In the genomic region with DNA sequence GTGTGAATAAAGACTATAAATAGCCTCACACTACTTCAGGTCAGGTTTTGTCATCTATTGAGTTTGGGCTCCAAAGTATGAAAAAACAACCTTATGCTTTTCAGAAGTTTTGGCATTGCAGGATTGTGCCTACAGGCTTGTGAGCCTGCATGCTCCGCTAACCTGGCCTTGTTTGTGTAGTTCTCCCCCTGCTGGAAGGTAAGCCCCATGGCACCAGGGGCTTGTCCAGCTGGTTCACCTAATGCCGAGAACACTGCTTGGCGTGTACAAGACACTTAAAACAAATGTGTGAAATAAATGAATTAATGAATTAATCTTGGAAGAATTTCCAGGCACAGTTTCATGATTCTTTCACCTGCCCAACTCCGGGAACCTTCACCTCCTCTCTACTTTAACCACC, we compare ENCODE assay signal across 7 cellular contexts. TPM values are rescaled to one million over a fixed set of nuclear protein-coding genes. Genes with fewer than 3 reads are reported as not detected.
DNase-seq lines count a peak whose midpoint lies in the region; ATAC-seq and TF ChIP-seq lines count a peak whose summit lies in the region.

No MANE protein-coding gene starts in this region.

- H3K27ac Mint-ChIP-seq in T-cell: no peak overlapping the region

- no peaks in the 10 kb centered on the region for H3K9me3 Mint-ChIP-seq in T-cell

- peaks cover 7% of the 10 kb centered on the region for H3K36me3 Mint-ChIP-seq in T-cell

- CTCF ChIA-PET in T-cell (lab: Charles Lee): interaction anchor here (0.6 to 2.5 kb wide), 9 partner anchors 10 to 366 kb away, joined by 3 to 11 read pairs (median 4); partner anchors contain the start of genes RIBC1 (in 1 of the 2) and SMC1A (in 1 of the 2)

- H2AFZ ChIP-seq in hepatocyte: no peak overlapping the region

- no peak overlapping the region for H3K27ac ChIP-seq in adrenal gland
- H3K27ac ChIP-seq in hepatocyte: no peak overlapping the region

- no peaks in the 10 kb centered on the region for H3K9me2 ChIP-seq in hepatocyte (replicated peaks; ENCODE audit: insufficient read depth)

- 5 to 8% (median 6%) methylated on average over 3 to 4 of the region's 4 CpGs for WGBS in adrenal gland, 4 donors
- 50% methylated on average over 4 of the region's 4 CpGs for WGBS in hepatocyte (ENCODE audit: low lambda C conversion rate, missing lambda C conversion rate)

- H3K4me3 Mint-ChIP-seq in T-cell: no peak overlapping the region

- DNase-seq in NCI-H1105 treated with DMSO at 0.1 percent for 48 hours (lab: John Stamatoyannopoulos, UW) (peak; percentile 56), T-cell (peak; percentile 22 to 73 (median 47)), adrenal gland (peak; percentile 65 to 79 (median 71)), hepatocyte (ENCODE audit: low spot score) (peak; percentile 71)
- DNase-seq in stimulated activated CD4-positive, alpha-beta T cell treated with anti-CD3 and anti-CD28 coated beads, Interleukin-15, amount 100 ng/mL, for 1 hour (ENCODE audit: low read depth in 1 of 2, low spot score in 1 of 2): peak; percentile 17 to 27

- ATAC-seq in HG02588 (IDR thresholded peaks at IDR 0.05; ENCODE audit: unreplicated experiment) (peak; percentile 58), T-cell (replicated peaks in 1 of 4) (peak; percentile 62 to 72 (median 68))

- H4K20me1 ChIP-seq in hepatocyte (ENCODE audit: insufficient read depth, poor library complexity, severe bottlenecking): no peaks in the 10 kb centered on the region

- H3K4me1 Mint-ChIP-seq in T-cell: peaks cover 20 to 30% (median 28%) of the 10 kb centered on the region in 3 donors

- H3K36me3 ChIP-seq in adrenal gland (replicated peaks in 1 of 2) (peaks cover 0 to 14% of the 10 kb centered on the region in 2 donors), hepatocyte (replicated peaks; ENCODE audit: insufficient read depth, low read depth) (no peaks in the 10 kb centered on the region)

- TF ChIP-seq CTCF in GM12873 (IDR thresholded peaks at IDR 0.05; ENCODE audit: insufficient read depth, low read depth, low read length, missing control alignments) (peak; percentile 93), adrenal gland (IDR thresholded peaks at IDR 0.05) (peak; percentile 55 to 84 (median 78)), hepatocyte (IDR thresholded peaks at IDR 0.05; ENCODE audit: poor library complexity) (peak; percentile 60)

- H3K4me1 ChIP-seq in adrenal gland (replicated peaks in 1 of 2) (peaks cover under 1 to 15% of the 10 kb centered on the region in 2 donors), hepatocyte (ENCODE audit: insufficient read depth) (peaks cover 2% of the 10 kb centered on the region)

- H3K27me3 Mint-ChIP-seq in T-cell: peaks cover 5 to 26% of the 10 kb centered on the region in 2 donors

- POLR2A ChIA-PET in T-cell (lab: Charles Lee): interaction anchor here in 1 of 2 donors (1.5 kb wide), 1 partner anchor 13 kb away, joined by 3 read pairs; the partner anchor contains the start of genes RIBC1 and SMC1A

- H3K4me3 ChIP-seq in adrenal gland: no peak overlapping the region
- no peak overlapping the region for H3K4me3 ChIP-seq in hepatocyte

- intact Hi-C loops in adrenal gland (cut with DNase I): no loop called here

- H3K27me3 ChIP-seq in adrenal gland: no peaks in the 10 kb centered on the region
- H3K27me3 ChIP-seq in hepatocyte: no peaks in the 10 kb centered on the region

- H3K79me2 ChIP-seq in hepatocyte: peaks cover 10% of the 10 kb centered on the region

- H3K9me3 ChIP-seq in adrenal gland (replicated peaks in 1 of 3) (no peaks in the 10 kb centered on the region), hepatocyte (ENCODE audit: low read depth) (no peaks in the 10 kb centered on the region)

- TF ChIP-seq POLR2A in adrenal gland (IDR thresholded peaks at IDR 0.05): no peak

- no peak overlapping the region for H3K4me2 ChIP-seq in hepatocyte

RNA-seq across cellular contexts. Expression of gene HSD17B10, which starts 1.8 kb away (rescaled TPM):
- total RNA-seq in T-cell: 10 to 100 TPM; 36.6 to 60.0 (median 43.3) TPM
- total RNA-seq in adrenal gland: 100 to 1,000 TPM; 102 to 172 (median 138) TPM
- polyA plus RNA-seq in adrenal gland: 100 to 1,000 TPM in 2 of 3 donors, 10 to 100 TPM in 1; 64.5 to 177 (median 139) TPM
- 66.1 and 70.8 TPM in 2 replicates for total RNA-seq in hepatocyte
- polyA plus RNA-seq in hepatocyte: 95.9 and 98.0 TPM in 2 replicates

RNA-seq across cellular contexts. Expression of gene RIBC1, which starts 13.3 kb away (rescaled TPM):
- total RNA-seq in T-cell: 1 to 10 TPM; 1.5 to 2.7 (median 2.1) TPM
- total RNA-seq in adrenal gland: 1 to 10 TPM in 7 of 8 donors, under 1 TPM in 1; 0.18 to 6.6 (median 3.6) TPM
- polyA plus RNA-seq in adrenal gland: 1 to 10 TPM; 1.9 to 8.6 (median 7.6) TPM
- 0.24 and 1.1 TPM in 2 replicates for total RNA-seq in hepatocyte
- 0.86 and 1.2 TPM in 2 replicates for polyA plus RNA-seq in hepatocyte

RNA-seq across cellular contexts. Expression of gene SMC1A, which starts 13.5 kb away (rescaled TPM):
- 10 to 100 TPM; 46.8 to 73.0 (median 66.0) TPM for total RNA-seq in T-cell
- 10 to 100 TPM; 21.4 to 51.6 (median 44.9) TPM for total RNA-seq in adrenal gland
- polyA plus RNA-seq in adrenal gland: 10 to 100 TPM in 2 of 3 donors, 1 to 10 TPM in 1; 7.6 to 41.5 (median 20.4) TPM
- 14.0 and 15.3 TPM in 2 replicates for total RNA-seq in hepatocyte
- 17.3 and 24.7 TPM in 2 replicates for polyA plus RNA-seq in hepatocyte
